Comparison of ENCODE assay signal across 27 cellular contexts in the genomic region with DNA sequence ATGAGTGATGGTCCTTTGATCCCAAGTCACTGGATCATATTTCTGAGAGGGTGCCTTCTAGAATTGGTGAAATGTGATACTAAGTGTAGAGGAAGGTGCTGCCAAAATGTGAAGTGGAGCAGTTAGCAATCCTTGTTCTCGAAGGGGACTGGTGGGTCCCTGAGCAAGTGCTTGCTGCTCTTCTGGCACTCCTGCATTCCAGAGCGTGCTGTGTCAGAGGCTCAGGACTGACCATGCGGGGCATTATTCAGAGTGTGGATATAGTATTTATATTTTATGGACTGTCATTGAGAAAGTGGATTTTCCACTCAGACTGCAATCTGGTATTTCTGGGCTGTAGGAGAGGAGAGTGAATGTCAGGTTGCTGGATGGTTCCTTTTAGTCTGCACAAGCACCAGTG.
"Had no signal": no experiment of that assay in that cellular context is flagged by ENCODE, and none has a peak within 500 bp of the region (broad histone marks: within the 10 kb centered on the region; RNA-seq: fewer than 3 reads in every experiment).

No MANE protein-coding gene starts in this region.

- H3K36me3 ChIP-seq: left lung, lower lobe of right lung, pancreas, prostate gland, suprapubic skin, thoracic aorta, tibial nerve, vagina had no signal

- H3K27me3 ChIP-seq: left lung, pancreas, suprapubic skin, tibial nerve, vagina had no signal

- H3K4me3 ChIP-seq: left lung, lower lobe of right lung, pancreas, prostate gland, skin epidermis, suprapubic skin, thoracic aorta, tibial nerve, vagina had no signal

- H3K36me3 Mint-ChIP-seq: stimulated activated effector memory CD8-positive, alpha-beta T cell treated with anti-CD3 and anti-CD28 coated beads, Interleukin-12 subunit alpha, Interleukin-12 subunit beta, amount 100 ng/mL, for 72 hours; type B pancreatic cell had no signal

- H3K9me3 ChIP-seq: pancreas, prostate gland, suprapubic skin, thoracic aorta, vagina had no signal

- H3K4me1 Mint-ChIP-seq: naive thymus-derived CD8-positive, alpha-beta T cell; neural crest cell; stimulated activated effector memory CD8-positive, alpha-beta T cell treated with anti-CD3 and anti-CD28 coated beads, Interleukin-12 subunit alpha, Interleukin-12 subunit beta, amount 100 ng/mL, for 72 hours had no signal

- H3K4me1 ChIP-seq: left lung, lower lobe of right lung, pancreas, prostate gland, suprapubic skin, tibial nerve, vagina had no signal

- H3K27me3 Mint-ChIP-seq: naive thymus-derived CD8-positive, alpha-beta T cell; stimulated activated naive CD8-positive, alpha-beta T cell treated with anti-CD3 and anti-CD28 coated beads, Interleukin-15, Interleukin-2, amounts not matched to agents 100 ng/mL and 50 ng/mL, for 24 hours; type B pancreatic cell had no signal

- H3K9me3 Mint-ChIP-seq: neural crest cell; stimulated activated effector memory CD8-positive, alpha-beta T cell treated with anti-CD3 and anti-CD28 coated beads, Interleukin-12 subunit alpha, Interleukin-12 subunit beta, amount 100 ng/mL, for 72 hours; stimulated activated naive CD8-positive, alpha-beta T cell treated with anti-CD3 and anti-CD28 coated beads, Interleukin-15, Interleukin-2, amounts not matched to agents 100 ng/mL and 50 ng/mL, for 24 hours; type B pancreatic cell had no signal

- DNase-seq: hypothalamus; kidney glomerular epithelial cell; left colon; left lung; lower lobe of right lung; mammary epithelial cell; mesenchymal stem cell; naive thymus-derived CD8-positive, alpha-beta T cell; nucleus accumbens; pancreas; posterior cingulate gyrus; retina; right cardiac atrium; stimulated activated CD4-positive, alpha-beta T cell treated with anti-CD3 and anti-CD28 coated beads, Interleukin-4, amount 100 ng/mL, for 24 hours; stimulated activated naive CD4-positive, alpha-beta T cell had no signal

- H3K27ac ChIP-seq: left lung, lower lobe of right lung, pancreas, prostate gland, skin epidermis, suprapubic skin, thoracic aorta, tibial nerve, vagina had no signal

- H3K4me3 Mint-ChIP-seq: naive thymus-derived CD8-positive, alpha-beta T cell; nephron; neural crest cell; stimulated activated effector memory CD8-positive, alpha-beta T cell treated with anti-CD3 and anti-CD28 coated beads, Interleukin-12 subunit alpha, Interleukin-12 subunit beta, amount 100 ng/mL, for 72 hours; stimulated activated naive CD8-positive, alpha-beta T cell treated with anti-CD3 and anti-CD28 coated beads, Interleukin-15, Interleukin-2, amounts not matched to agents 100 ng/mL and 50 ng/mL, for 24 hours; type B pancreatic cell had no signal

- H3K27ac Mint-ChIP-seq: naive thymus-derived CD8-positive, alpha-beta T cell; nephron; stimulated activated effector memory CD8-positive, alpha-beta T cell treated with anti-CD3 and anti-CD28 coated beads, Interleukin-12 subunit alpha, Interleukin-12 subunit beta, amount 100 ng/mL, for 72 hours; stimulated activated naive CD8-positive, alpha-beta T cell treated with anti-CD3 and anti-CD28 coated beads, Interleukin-15, Interleukin-2, amounts not matched to agents 100 ng/mL and 50 ng/mL, for 24 hours; type B pancreatic cell had no signal

- ATAC-seq: left colon; left lung; naive thymus-derived CD8-positive, alpha-beta T cell; pancreas; right cardiac atrium; sciatic nerve; stimulated activated effector memory CD8-positive, alpha-beta T cell treated with anti-CD3 and anti-CD28 coated beads, Interleukin-12 subunit alpha, Interleukin-12 subunit beta, amount 100 ng/mL, for 72 hours had no signal
